In the genomic region with DNA sequence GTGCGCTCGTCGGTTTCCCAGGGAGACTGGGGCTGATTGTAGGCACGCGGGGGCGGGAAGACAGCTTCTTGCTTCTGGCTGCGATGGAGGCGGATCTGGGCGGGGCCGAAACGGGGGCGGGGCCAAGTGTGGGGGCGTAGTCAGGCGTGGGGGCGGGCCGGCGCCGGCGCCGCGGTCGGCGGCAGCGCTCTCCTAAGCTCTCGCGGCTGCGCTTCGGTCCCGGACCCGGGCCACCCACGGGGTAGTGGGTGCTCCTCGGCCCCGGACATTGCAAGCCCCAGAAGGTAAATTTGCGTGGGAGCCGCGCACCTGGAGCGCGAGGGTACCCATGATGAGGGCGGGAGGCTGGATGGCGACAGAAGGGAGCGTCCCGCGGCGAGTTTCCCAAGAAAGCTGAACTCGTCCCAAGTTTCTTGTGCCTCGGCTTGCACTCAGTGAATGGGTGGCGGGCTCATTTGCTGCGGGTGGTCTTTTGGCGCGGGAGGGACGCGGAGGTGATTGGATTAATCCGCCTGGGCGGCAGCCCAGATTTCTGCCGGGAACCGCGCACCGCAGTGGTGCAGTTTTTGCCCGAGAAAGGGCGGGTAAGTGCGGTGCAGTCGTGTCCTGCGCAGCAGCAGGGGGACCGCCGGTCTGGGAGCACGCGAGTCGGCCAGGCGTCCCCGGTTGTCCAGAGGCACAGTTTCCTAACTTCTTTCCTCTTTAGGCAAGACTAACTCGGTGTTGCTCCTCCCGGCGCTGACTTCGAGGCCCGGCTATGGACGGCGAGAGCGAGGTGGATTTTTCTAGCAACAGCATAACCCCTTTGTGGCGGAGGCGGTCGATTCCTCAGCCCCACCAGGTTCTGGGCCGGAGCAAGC, we compare ENCODE assay signal across 8 cellular contexts. TPM values are rescaled to one million over a fixed set of nuclear protein-coding genes. Genes with fewer than 3 reads are reported as not detected.
DNase-seq lines count a peak whose midpoint lies in the region; ATAC-seq and TF ChIP-seq lines count a peak whose summit lies in the region.

A gene with protein sequence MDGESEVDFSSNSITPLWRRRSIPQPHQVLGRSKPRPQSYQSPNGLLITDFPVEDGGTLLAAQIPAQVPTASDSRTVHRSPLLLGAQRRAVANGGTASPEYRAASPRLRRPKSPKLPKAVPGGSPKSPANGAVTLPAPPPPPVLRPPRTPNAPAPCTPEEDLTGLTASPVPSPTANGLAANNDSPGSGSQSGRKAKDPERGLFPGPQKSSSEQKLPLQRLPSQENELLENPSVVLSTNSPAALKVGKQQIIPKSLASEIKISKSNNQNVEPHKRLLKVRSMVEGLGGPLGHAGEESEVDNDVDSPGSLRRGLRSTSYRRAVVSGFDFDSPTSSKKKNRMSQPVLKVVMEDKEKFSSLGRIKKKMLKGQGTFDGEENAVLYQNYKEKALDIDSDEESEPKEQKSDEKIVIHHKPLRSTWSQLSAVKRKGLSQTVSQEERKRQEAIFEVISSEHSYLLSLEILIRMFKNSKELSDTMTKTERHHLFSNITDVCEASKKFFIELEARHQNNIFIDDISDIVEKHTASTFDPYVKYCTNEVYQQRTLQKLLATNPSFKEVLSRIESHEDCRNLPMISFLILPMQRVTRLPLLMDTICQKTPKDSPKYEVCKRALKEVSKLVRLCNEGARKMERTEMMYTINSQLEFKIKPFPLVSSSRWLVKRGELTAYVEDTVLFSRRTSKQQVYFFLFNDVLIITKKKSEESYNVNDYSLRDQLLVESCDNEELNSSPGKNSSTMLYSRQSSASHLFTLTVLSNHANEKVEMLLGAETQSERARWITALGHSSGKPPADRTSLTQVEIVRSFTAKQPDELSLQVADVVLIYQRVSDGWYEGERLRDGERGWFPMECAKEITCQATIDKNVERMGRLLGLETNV (plus strand): TSS at position 155 of the 860 bp plus-strand sequence. CDS start 603 bp downstream, at position 758.

- H3K36me3 Mint-ChIP-seq in naive thymus-derived CD4-positive, alpha-beta T cell: peaks cover 0 to 3% (median 0%) of the 10 kb centered on the region in 5 donors
- no peaks in the 10 kb centered on the region for H3K36me3 Mint-ChIP-seq in stimulated activated effector memory CD8-positive, alpha-beta T cell treated with anti-CD3 and anti-CD28 coated beads, Interleukin-12 subunit alpha, Interleukin-12 subunit beta, amount 100 ng/mL, for 72 hours

- peaks cover 11 to 24% (median 18%) of the 10 kb centered on the region in 7 donors for H3K4me1 Mint-ChIP-seq in naive thymus-derived CD4-positive, alpha-beta T cell
- peaks cover 20% of the 10 kb centered on the region for H3K4me1 Mint-ChIP-seq in stimulated activated effector memory CD8-positive, alpha-beta T cell treated with anti-CD3 and anti-CD28 coated beads, Interleukin-12 subunit alpha, Interleukin-12 subunit beta, amount 100 ng/mL, for 72 hours

- TF ChIP-seq CTCF in AG04450 (IDR thresholded peaks at IDR 0.05; ENCODE audit: low read depth, low read length) (no peak), OCI-LY7 (conservative IDR thresholded peaks at IDR 0.05; ENCODE audit: low read length) (no peak)

- H3K4me3 ChIP-seq in AG04450 (ENCODE audit: low read depth, low read length): peak within 1 kb of the TSS; percentile 78
- peak within 1 kb of the TSS; percentile 78 for H3K4me3 ChIP-seq in OCI-LY7 (ENCODE audit: low read depth, low read length, poor library complexity, severe bottlenecking)
- H3K4me3 ChIP-seq in naive thymus-derived CD4-positive, alpha-beta T cell (ENCODE audit: low read length): peak within 1 kb of the TSS; percentile 57

- H3K27ac Mint-ChIP-seq in naive thymus-derived CD4-positive, alpha-beta T cell: peak within 1 kb of the TSS in 1 of 9 donors; percentile 28
- no peak within 1 kb of the TSS for H3K27ac Mint-ChIP-seq in stimulated activated effector memory CD8-positive, alpha-beta T cell treated with anti-CD3 and anti-CD28 coated beads, Interleukin-12 subunit alpha, Interleukin-12 subunit beta, amount 100 ng/mL, for 72 hours

- H2AFZ ChIP-seq in OCI-LY7 (ENCODE audit: low read length): peak within 1 kb of the TSS; percentile 97

- H3K4me2 ChIP-seq in OCI-LY7 (ENCODE audit: low read length): peak within 1 kb of the TSS; percentile 100

- H3K79me2 ChIP-seq in OCI-LY7 (ENCODE audit: insufficient read depth, low read depth, low read length): no peaks in the 10 kb centered on the region

- no peaks in the 10 kb centered on the region for H3K9me2 ChIP-seq in OCI-LY7 (ENCODE audit: insufficient read depth, low read length)

- no TSS peak for BruUV-seq in OCI-LY7 (replicated peaks; lab: Mats Ljungman, UMichigan)

- H3K9me3 Mint-ChIP-seq in naive thymus-derived CD4-positive, alpha-beta T cell: peaks cover 0 to 5% (median 0%) of the 10 kb centered on the region in 11 donors
- no peaks in the 10 kb centered on the region for H3K9me3 Mint-ChIP-seq in stimulated activated effector memory CD8-positive, alpha-beta T cell treated with anti-CD3 and anti-CD28 coated beads, Interleukin-12 subunit alpha, Interleukin-12 subunit beta, amount 100 ng/mL, for 72 hours

- intact Hi-C loops in OCI-LY7 (cut with micrococcal nuclease; ENCODE audit: unreplicated experiment): no loop called here
- intact Hi-C loops in naive thymus-derived CD4-positive, alpha-beta T cell (cut with micrococcal nuclease): loop anchor here (1.0 to 10.0 kb wide), 3 partner anchors 133 to 959 kb away; a partner anchor contains a TSS

- POLR2A ChIA-PET in AG04450 (lab: Yijun Ruan, JAX) (interaction anchor here (0.5 to 1.4 kb wide), 3 partner anchors 13 to 192 kb away, joined by 3 to 6 read pairs (median 4); no protein-coding TSS in a partner anchor), OCI-LY7 (lab: Charles Lee) (interaction anchor here (0.6 to 1.4 kb wide), 6 partner anchors 10 to 717 kb away, joined by 3 to 5 read pairs (median 4); no protein-coding TSS in a partner anchor)
- POLR2A ChIA-PET in naive thymus-derived CD4-positive, alpha-beta T cell (lab: Charles Lee): interaction anchor here (0.7 to 0.8 kb wide), 3 partner anchors 9 to 1767 kb away, joined by 3 read pairs; no protein-coding TSS in a partner anchor

- no peaks in the 10 kb centered on the region for H3K36me3 ChIP-seq in OCI-LY7 (ENCODE audit: insufficient read depth, low read length)
- no peaks in the 10 kb centered on the region for H3K36me3 ChIP-seq in naive thymus-derived CD4-positive, alpha-beta T cell (ENCODE audit: control insufficient read depth in 2 of 3, insufficient read depth in 3 of 3, low read length in 3 of 3)

- DNase-seq in AG04450 (ENCODE audit: low read depth, low spot score): peak; percentile 29
- DNase-seq in GM19238 (ENCODE audit: insufficient read length, low spot score): peak; percentile 45
- peak; percentile 72 for DNase-seq in OCI-LY7 (ENCODE audit: low spot score)
- peak; percentile 78 to 79 for DNase-seq in activated T-cell treated with anti-CD3 and anti-CD28 coated beads, Interleukin-2, amount 50 U/mL, for 48 hours
- DNase-seq in fibroblast of gingiva (ENCODE audit: low read depth): peak; percentile 71
- peak; percentile 7 to 73 (median 59) for DNase-seq in naive thymus-derived CD4-positive, alpha-beta T cell
- DNase-seq in stimulated activated effector memory CD8-positive, alpha-beta T cell treated with anti-CD3 and anti-CD28 coated beads, Interleukin-12 subunit alpha, Interleukin-12 subunit beta, amount 100 ng/mL, for 72 hours (ENCODE audit: low spot score in 2 of 2): peak; percentile 35 to 75

- H3K4me1 ChIP-seq in OCI-LY7 (ENCODE audit: insufficient read depth, low read length, poor library complexity, severe bottlenecking): no peaks in the 10 kb centered on the region
- no peaks in the 10 kb centered on the region for H3K4me1 ChIP-seq in naive thymus-derived CD4-positive, alpha-beta T cell (ENCODE audit: control insufficient read depth in 2 of 2, insufficient read depth in 2 of 2, low read length in 2 of 2)

- H3K4me3 Mint-ChIP-seq in naive thymus-derived CD4-positive, alpha-beta T cell: peak within 1 kb of the TSS; percentile 68 to 91 (median 82)
- peak within 1 kb of the TSS; percentile 67 for H3K4me3 Mint-ChIP-seq in stimulated activated effector memory CD8-positive, alpha-beta T cell treated with anti-CD3 and anti-CD28 coated beads, Interleukin-12 subunit alpha, Interleukin-12 subunit beta, amount 100 ng/mL, for 72 hours

- peak; percentile 47 for ATAC-seq in HG03469 (IDR thresholded peaks at IDR 0.05; ENCODE audit: unreplicated experiment)
- ATAC-seq in naive thymus-derived CD4-positive, alpha-beta T cell: peak; percentile 89
- peak; percentile 70 for ATAC-seq in stimulated activated effector memory CD8-positive, alpha-beta T cell treated with anti-CD3 and anti-CD28 coated beads, Interleukin-12 subunit alpha, Interleukin-12 subunit beta, amount 100 ng/mL, for 72 hours

- CTCF ChIA-PET in AG04450 (lab: Charles Lee) (interaction anchor here (1.0 to 2.5 kb wide), 4 partner anchors 104 to 213 kb away, joined by 3 to 23 read pairs (median 4); no protein-coding TSS in a partner anchor), OCI-LY7 (lab: Charles Lee; ENCODE audit: unreplicated experiment) (no interaction called here)
- CTCF ChIA-PET in naive thymus-derived CD4-positive, alpha-beta T cell (lab: Charles Lee): interaction anchor here (0.6 to 0.7 kb wide), 2 partner anchors 60 to 277 kb away, joined by 3 to 6 read pairs; no protein-coding TSS in a partner anchor

- no peak within 1 kb of the TSS for H3K27ac ChIP-seq in AG04450 (ENCODE audit: low read depth, low read length)
- H3K27ac ChIP-seq in OCI-LY7 (ENCODE audit: low read depth, low read length, poor library complexity, severe bottlenecking): no peak within 1 kb of the TSS
- H3K27ac ChIP-seq in naive thymus-derived CD4-positive, alpha-beta T cell (ENCODE audit: low read depth, low read length): no peak within 1 kb of the TSS

- no peaks in the 10 kb centered on the region for H4K20me1 ChIP-seq in OCI-LY7 (ENCODE audit: insufficient read depth, low read length)

- no peaks in the 10 kb centered on the region for H3K27me3 ChIP-seq in AG04450 (ENCODE audit: control insufficient read depth, insufficient read depth, low read length)
- H3K27me3 ChIP-seq in naive thymus-derived CD4-positive, alpha-beta T cell (ENCODE audit: control insufficient read depth in 2 of 2, insufficient read depth in 2 of 2, low read length in 2 of 2): peaks cover 0 to 6% of the 10 kb centered on the region in 2 donors

- H3K27me3 Mint-ChIP-seq in naive thymus-derived CD4-positive, alpha-beta T cell: peaks cover 60 to 86% (median 72%) of the 10 kb centered on the region in 5 donors

- H3K9me3 ChIP-seq in AG04450 (ENCODE audit: control insufficient read depth, insufficient read depth, low read length) (no peaks in the 10 kb centered on the region), OCI-LY7 (ENCODE audit: low read length) (no peaks in the 10 kb centered on the region)
- no peaks in the 10 kb centered on the region for H3K9me3 ChIP-seq in naive thymus-derived CD4-positive, alpha-beta T cell (ENCODE audit: control insufficient read depth in 2 of 3, low read length in 3 of 3)

RNA-seq across cellular contexts. Expression of the gene that starts here (rescaled TPM):
- 0.56 and 0.98 TPM in 2 replicates for polyA plus RNA-seq in AG04450 (2011; rRNA removed)
- polyA minus RNA-seq in AG04450 (2011; rRNA and poly(A)+ RNA removed): 0.83 and 1.3 TPM in 2 replicates
- total RNA-seq in OCI-LY7 (2014; rRNA removed; shearing (Covaris generic)): 0.13 and 0.35 TPM in 2 replicates
- 0.11 and 0.35 TPM in 2 replicates for total RNA-seq in OCI-LY7 (2022)
- under 1 TPM in 2 of 5 experiments, not detected in 3; 0.08 to 0.13 TPM for total RNA-seq in naive thymus-derived CD4-positive, alpha-beta T cell
- under 1 TPM; 0.10 to 0.35 TPM for polyA plus RNA-seq in naive thymus-derived CD4-positive, alpha-beta T cell

Comparison
In these comparisons a context has a peak if more than half of its experiments do, and no peak if none do; other contexts are left out.
1. Peak in DNase-seq, H3K4me3 ChIP-seq and H3K4me2 ChIP-seq in OCI-LY7; RNA of the gene not detected or under 1 TPM.
2. Peak in DNase-seq, ATAC-seq and H3K4me3 ChIP-seq in naive thymus-derived CD4-positive, alpha-beta T cell; RNA of the gene not detected or under 1 TPM.